In the genomic region with DNA sequence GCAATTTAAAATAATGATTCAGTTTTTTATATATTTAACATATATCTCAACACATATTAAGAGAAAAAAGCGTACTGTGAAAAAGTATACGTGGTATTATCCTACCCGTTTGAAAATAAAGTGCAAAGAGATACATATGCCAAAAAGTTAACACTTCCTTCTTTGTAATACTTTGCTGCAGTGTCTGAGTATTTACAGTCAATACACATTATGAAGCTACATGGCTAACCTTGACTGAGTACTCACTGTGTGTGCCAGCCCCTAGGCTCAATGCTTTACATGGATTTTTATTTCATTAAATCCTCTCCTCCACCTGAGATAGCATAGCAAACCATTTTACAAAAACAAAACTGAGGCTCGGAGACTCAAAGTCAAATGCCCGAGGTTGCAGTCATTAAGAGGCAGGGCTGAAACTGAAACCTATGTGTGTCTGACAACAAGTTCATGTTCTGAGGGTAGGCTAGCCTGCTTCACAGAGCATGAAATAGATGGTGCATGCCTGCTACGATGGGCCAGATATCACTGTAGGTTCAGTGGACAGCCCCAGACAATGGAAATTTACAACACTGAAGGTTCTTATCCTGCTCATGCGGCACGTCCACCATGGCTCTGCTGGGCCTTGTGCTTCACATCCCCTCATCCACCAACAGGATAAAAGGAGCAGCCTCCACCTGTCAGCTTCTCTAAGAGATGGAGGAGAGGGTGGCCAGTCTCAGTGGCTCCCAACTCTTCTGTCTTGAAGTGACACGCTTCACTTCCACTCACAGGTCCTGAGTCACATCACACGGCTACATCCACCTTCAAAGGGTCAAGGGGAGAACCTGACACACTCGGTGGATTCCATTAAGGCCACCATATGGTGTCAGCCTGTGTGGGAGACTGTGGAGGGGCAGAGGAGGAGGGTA, we compare ENCODE assay signal across 9 cellular contexts. TPM values are rescaled to one million over a fixed set of nuclear protein-coding genes. Genes with fewer than 3 reads are reported as not detected.
DNase-seq lines count a peak whose midpoint lies in the region; ATAC-seq, FAIRE-seq and TF ChIP-seq lines count a peak whose summit lies in the region.
"Not testable (repeated sequence)": the region's sequence is repeated elsewhere in the genome, so short reads cannot be mapped to it uniquely, and the experiment has no call there.
"Had no signal": no experiment of that assay in that cellular context is flagged by ENCODE, and none has a peak within 500 bp of the region (broad histone marks: within the 10 kb centered on the region; RNA-seq: fewer than 3 reads in every experiment).

No MANE protein-coding gene starts in this region.

- not testable (repeated sequence) for H3K27me3 Mint-ChIP-seq in activated naive CD8-positive, alpha-beta T cell treated with anti-CD3 and anti-CD28 coated beads, Interleukin-2, amount 50 U/mL, for 24 hours

- ATAC-seq in GM18907 (IDR thresholded peaks at IDR 0.05; ENCODE audit: unreplicated experiment), result peak; percentile 100
- peak; percentile 99 for ATAC-seq in GM19468 (IDR thresholded peaks at IDR 0.05; ENCODE audit: extremely low read depth, unreplicated experiment)
- peak; percentile 100 for ATAC-seq in HG02571 (IDR thresholded peaks at IDR 0.05; ENCODE audit: unreplicated experiment)
- ATAC-seq in HG02981 (IDR thresholded peaks at IDR 0.05; ENCODE audit: unreplicated experiment), result peak; percentile 100
- peak; percentile 100 for ATAC-seq in HG03354 (IDR thresholded peaks at IDR 0.05; ENCODE audit: poor library complexity, severe bottlenecking, unreplicated experiment)
- peak; percentile 36 for ATAC-seq in activated naive CD8-positive, alpha-beta T cell treated with anti-CD3 and anti-CD28 coated beads, Interleukin-2, amount 50 U/mL, for 24 hours

- DNase-seq in GM12891 (ENCODE audit: insufficient read length, low spot score); activated naive CD8-positive, alpha-beta T cell treated with anti-CD3 and anti-CD28 coated beads, Interleukin-2, amount 50 U/mL, for 24 hours: not testable (repeated sequence)
- DNase-seq in MV-4-11 (lab: John Stamatoyannopoulos, UW), result peak; percentile 18

- not testable (repeated sequence) for H3K27ac Mint-ChIP-seq in activated naive CD8-positive, alpha-beta T cell treated with anti-CD3 and anti-CD28 coated beads, Interleukin-2, amount 50 U/mL, for 24 hours

- not testable (repeated sequence) for H3K4me3 Mint-ChIP-seq in activated naive CD8-positive, alpha-beta T cell treated with anti-CD3 and anti-CD28 coated beads, Interleukin-2, amount 50 U/mL, for 24 hours

- H3K36me3 Mint-ChIP-seq in activated naive CD8-positive, alpha-beta T cell treated with anti-CD3 and anti-CD28 coated beads, Interleukin-2, amount 50 U/mL, for 24 hours (ENCODE audit: low read depth), result not testable (repeated sequence)

- H3K4me1 Mint-ChIP-seq in activated naive CD8-positive, alpha-beta T cell treated with anti-CD3 and anti-CD28 coated beads, Interleukin-2, amount 50 U/mL, for 24 hours, result not testable (repeated sequence)

- not testable (repeated sequence) for TF ChIP-seq POLR2A in GM12891 (IDR thresholded peaks at IDR 0.05; ENCODE audit: low read depth, low read length)

- peak; percentile 97 for FAIRE-seq in GM12891 (lab: Jason Lieb, UNC)

- H3K9me3 Mint-ChIP-seq in activated naive CD8-positive, alpha-beta T cell treated with anti-CD3 and anti-CD28 coated beads, Interleukin-2, amount 50 U/mL, for 24 hours, result not testable (repeated sequence)

RNA-seq across cellular contexts. Expression of gene ANXA11, which starts 29.2 kb away (rescaled TPM):
- 183 TPM for polyA plus RNA-seq in GM12891 (2012; ENCODE audit: low read depth, missing spikeins)

RNA-seq across cellular contexts. Expression of gene MAT1A, which starts 54.9 kb away (rescaled TPM):
- 0.03 TPM for polyA plus RNA-seq in GM12891 (2012; ENCODE audit: low read depth, missing spikeins)
- polyA plus RNA-seq: naive thymus-derived CD8-positive, alpha-beta T cell had no signal

Comparison
In these comparisons a context has a peak if more than half of its experiments do, and no peak if none do; other contexts are left out.
1. ATAC-seq: peak in every context shown above with its lines; median percentile 100 in GM18907; 100 in HG02571; 100 in HG02981; 100 in HG03354; 99 in GM19468; 36 in activated naive CD8-positive, alpha-beta T cell treated with anti-CD3 and anti-CD28 coated beads, Interleukin-2, amount 50 U/mL, for 24 hours.